In genomic region chr22:42343136-42343484, GRCh38 we compare ENCODE assay signal across 8 cellular contexts.
A peak's percentile ranks its signal among the peaks of the same experiment; 100 is the strongest.
DNase-seq lines count a peak whose midpoint lies in the region; ATAC-seq, FAIRE-seq and TF ChIP-seq lines count a peak whose summit lies in the region.

No MANE protein-coding gene starts in this region.

- H3K4me3 Mint-ChIP-seq in activated T-helper 1 cell treated with anti-CD3 and anti-CD28 coated beads, Interleukin-12 subunit alpha, Interleukin-12 subunit beta, Interleukin-2, Interleukin-4 antibody, amounts not matched to agents 30 ng/mL and 10 ng/mL and 1 ng/mL, durations not matched to agents 14 hours and 24 hours and 36 hours = peak overlapping the region; percentile 78

- no peak for TF ChIP-seq CTCF in right atrium auricular region (IDR thresholded peaks at IDR 0.05)
- TF ChIP-seq CTCF in lower lobe of right lung (IDR thresholded peaks at IDR 0.05) = no peak

- no peak for FAIRE-seq in GM12891 (lab: Jason Lieb, UNC)

- no peak overlapping the region for H3K27ac Mint-ChIP-seq in activated T-helper 1 cell treated with anti-CD3 and anti-CD28 coated beads, Interleukin-12 subunit alpha, Interleukin-12 subunit beta, Interleukin-2, Interleukin-4 antibody, amounts not matched to agents 30 ng/mL and 10 ng/mL and 1 ng/mL, durations not matched to agents 14 hours and 24 hours and 36 hours

- DNase-seq in right atrium auricular region (ENCODE audit: low spot score) = no peak
- DNase-seq in Right ventricle myocardium inferior (ENCODE audit: missing footprints) = no peak
- no peak for DNase-seq in activated T-helper 1 cell treated with anti-CD3 and anti-CD28 coated beads, Interleukin-12 subunit alpha, Interleukin-12 subunit beta, Interleukin-2, Interleukin-4 antibody, amounts not matched to agents 30 ng/mL and 10 ng/mL and 1 ng/mL, durations not matched to agents 14 hours and 24 hours and 36 hours (ENCODE audit: low spot score)
- DNase-seq in lower lobe of right lung = no peak
- DNase-seq in aorta = no peak
- no peak for DNase-seq in GF-D8 (lab: John Stamatoyannopoulos, UW)
- DNase-seq in GM12891 (ENCODE audit: insufficient read length, low spot score) = no peak
- DNase-seq in HCEC 1CT = no peak

- H3K27me3 ChIP-seq in right atrium auricular region (no peaks in the 10 kb centered on the region), lower lobe of right lung (ENCODE audit: low read depth) (peaks cover 37% of the 10 kb centered on the region), aorta (ENCODE audit: control insufficient read depth in 1 of 2, insufficient read depth in 2 of 2, low read length in 1 of 2) (no peaks in the 10 kb centered on the region)

- peaks cover 0 to 10% of the 10 kb centered on the region in 2 donors for H3K4me1 ChIP-seq in right atrium auricular region
- H3K4me1 ChIP-seq in lower lobe of right lung = no peaks in the 10 kb centered on the region
- no peaks in the 10 kb centered on the region for H3K4me1 ChIP-seq in aorta (ENCODE audit: control insufficient read depth in 1 of 2, insufficient read depth in 2 of 2, low read length in 2 of 2)

- peak overlapping the region; percentile 37 to 49 for H3K4me3 ChIP-seq in right atrium auricular region
- peak overlapping the region; percentile 46 for H3K4me3 ChIP-seq in lower lobe of right lung
- H3K4me3 ChIP-seq in aorta (ENCODE audit: low read length in 2 of 2) = peak overlapping the region; percentile 32 to 38

- WGBS in aorta, 2 donors = 25 to 31% methylated on average over 20 to 27 of the region's 27 CpGs

- intact Hi-C loops in Right ventricle myocardium inferior (cut with DNase I) = no loop called here
- intact Hi-C loops in activated T-helper 1 cell treated with anti-CD3 and anti-CD28 coated beads, Interleukin-12 subunit alpha, Interleukin-12 subunit beta, Interleukin-2, Interleukin-4 antibody, amounts not matched to agents 30 ng/mL and 10 ng/mL and 1 ng/mL, durations not matched to agents 14 hours and 24 hours and 36 hours (cut with micrococcal nuclease) = no loop called here
- intact Hi-C loops in lower lobe of right lung (cut with DNase I) = no loop called here
- intact Hi-C loops in aorta (cut with DNase I) = loop anchor here in 1 of 2 donors (10.0 kb wide), 1 partner anchor 258 kb away; no protein-coding TSS in a partner anchor

- H3K36me3 ChIP-seq in right atrium auricular region (no peaks in the 10 kb centered on the region), lower lobe of right lung (no peaks in the 10 kb centered on the region), aorta (ENCODE audit: control insufficient read depth in 1 of 2, insufficient read depth in 2 of 2, low read length in 1 of 2) (no peaks in the 10 kb centered on the region)

- TF ChIP-seq POLR2A in GM12891 (IDR thresholded peaks at IDR 0.05; ENCODE audit: low read depth, low read length) = no peak

- H3K27me3 Mint-ChIP-seq in activated T-helper 1 cell treated with anti-CD3 and anti-CD28 coated beads, Interleukin-12 subunit alpha, Interleukin-12 subunit beta, Interleukin-2, Interleukin-4 antibody, amounts not matched to agents 30 ng/mL and 10 ng/mL and 1 ng/mL, durations not matched to agents 14 hours and 24 hours and 36 hours (ENCODE audit: insufficient read depth) = peaks cover 12% of the 10 kb centered on the region

- H3K27ac ChIP-seq in right atrium auricular region (no peak overlapping the region), lower lobe of right lung (no peak overlapping the region), aorta (ENCODE audit: low read depth in 1 of 2, low read length in 2 of 2) (no peak overlapping the region)

- no peaks in the 10 kb centered on the region for H3K36me3 Mint-ChIP-seq in activated T-helper 1 cell treated with anti-CD3 and anti-CD28 coated beads, Interleukin-12 subunit alpha, Interleukin-12 subunit beta, Interleukin-2, Interleukin-4 antibody, amounts not matched to agents 30 ng/mL and 10 ng/mL and 1 ng/mL, durations not matched to agents 14 hours and 24 hours and 36 hours (ENCODE audit: low read depth)

- no peak for ATAC-seq in Right ventricle myocardium inferior
- no peak for ATAC-seq in lower lobe of right lung
- ATAC-seq in aorta (ENCODE audit: low FRiP score) = no peak

- no peaks in the 10 kb centered on the region for H3K9me3 ChIP-seq in right atrium auricular region
- H3K9me3 ChIP-seq in lower lobe of right lung = no peaks in the 10 kb centered on the region
- no peaks in the 10 kb centered on the region for H3K9me3 ChIP-seq in aorta (ENCODE audit: control insufficient read depth, low read length)

- no peaks in the 10 kb centered on the region for H3K9me3 Mint-ChIP-seq in activated T-helper 1 cell treated with anti-CD3 and anti-CD28 coated beads, Interleukin-12 subunit alpha, Interleukin-12 subunit beta, Interleukin-2, Interleukin-4 antibody, amounts not matched to agents 30 ng/mL and 10 ng/mL and 1 ng/mL, durations not matched to agents 14 hours and 24 hours and 36 hours

- H3K4me1 Mint-ChIP-seq in activated T-helper 1 cell treated with anti-CD3 and anti-CD28 coated beads, Interleukin-12 subunit alpha, Interleukin-12 subunit beta, Interleukin-2, Interleukin-4 antibody, amounts not matched to agents 30 ng/mL and 10 ng/mL and 1 ng/mL, durations not matched to agents 14 hours and 24 hours and 36 hours (ENCODE audit: low read depth) = no peaks in the 10 kb centered on the region

TF ChIP-seq in GM12891, 5 proteins besides CTCF, POLR2A, EP300 and RAD21:
- TF ChIP-seq POLR2AphosphoS5 (IDR thresholded peaks at IDR 0.05; ENCODE audit: low read depth, low read length) (no peak), SPI1 (IDR thresholded peaks at IDR 0.05; ENCODE audit: low read depth, low read length) (no peak), TAF1 (IDR thresholded peaks at IDR 0.05; ENCODE audit: low read depth, low read length) (no peak), POU2F2 (IDR thresholded peaks at IDR 0.05; ENCODE audit: low read depth, low read length) (no peak), PAX5 (IDR thresholded peaks at IDR 0.05; ENCODE audit: insufficient read depth, low read length, severe bottlenecking) (no peak)
